Comparison of ENCODE assay signal across 8 cellular contexts in the genomic region with DNA sequence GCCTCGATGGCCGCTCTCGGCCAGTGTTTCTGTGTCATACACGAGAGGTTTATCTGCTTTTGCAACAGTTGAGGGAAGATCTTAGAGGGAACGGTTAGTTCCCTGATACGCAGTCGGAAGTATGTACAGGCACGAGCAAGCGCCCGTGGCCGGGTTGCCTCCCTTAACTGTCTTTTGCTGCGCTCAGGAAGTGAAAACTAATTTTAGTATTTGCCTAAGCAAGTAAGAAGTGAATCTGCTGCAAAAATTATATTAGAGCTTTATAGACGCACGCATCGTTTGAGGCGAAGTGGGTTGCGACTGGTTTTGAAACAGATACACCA. TPM values are rescaled to one million over a fixed set of nuclear protein-coding genes. Genes with fewer than 3 reads are reported as not detected.
DNase-seq lines count a peak whose midpoint lies in the region; ATAC-seq and TF ChIP-seq lines count a peak whose summit lies in the region.

No MANE protein-coding gene starts in this region.

- no peaks in the 10 kb centered on the region for H3K9me3 ChIP-seq in Caco-2

- peak overlapping the region; percentile 70 for H3K4me3 Mint-ChIP-seq in Caco-2 (ENCODE audit: unreplicated experiment)
- peak overlapping the region; percentile 79 to 91 (median 88) for H3K4me3 Mint-ChIP-seq in naive thymus-derived CD8-positive, alpha-beta T cell

- no peak overlapping the region for H3K27ac Mint-ChIP-seq in Caco-2 (ENCODE audit: unreplicated experiment)
- peak overlapping the region in 9 of 10 donors; percentile 87 to 96 (median 92) for H3K27ac Mint-ChIP-seq in naive thymus-derived CD8-positive, alpha-beta T cell

- peaks cover 10% of the 10 kb centered on the region; the same call in 1 of the 2 replicates for H3K4me1 ChIP-seq in Caco-2

- ATAC-seq in GM21367 (IDR thresholded peaks at IDR 0.05; ENCODE audit: unreplicated experiment) (peak; percentile 13), HG03571 (IDR thresholded peaks at IDR 0.05; ENCODE audit: unreplicated experiment) (peak; percentile 32)
- ATAC-seq in naive thymus-derived CD8-positive, alpha-beta T cell = peak; percentile 41 to 46

- DNase-seq in Caco-2 (no peak), erythroblast (lab: John Stamatoyannopoulos, UW) (peak; percentile 60 to 67), NCI-H1930 (lab: John Stamatoyannopoulos, UW) (no peak), GDM1 (lab: John Stamatoyannopoulos, UW) (no peak)
- DNase-seq in naive thymus-derived CD8-positive, alpha-beta T cell = peak in 9 of 10 donors; percentile 21 to 72 (median 36)

- CTCF ChIA-PET in Caco-2 (lab: Charles Lee) = no interaction called here

- H3K27me3 ChIP-seq in Caco-2 (replicated peaks; ENCODE audit: control insufficient read depth, insufficient read depth, low read length) = no peaks in the 10 kb centered on the region

- peak; percentile 1 for TF ChIP-seq POLR2A in erythroblast (IDR thresholded peaks at IDR 0.05; ENCODE audit: low read length)

- POLR2A ChIA-PET in Caco-2 (lab: Charles Lee) = interaction anchor here (0.5 kb wide), 1 partner anchor 630 kb away, joined by 11 read pairs; no protein-coding TSS in a partner anchor
- POLR2A ChIA-PET in naive thymus-derived CD8-positive, alpha-beta T cell (lab: Charles Lee) = interaction anchor here (0.6 to 4.1 kb wide), 5 partner anchors 10 to 630 kb away, joined by 3 to 37 read pairs (median 3); no protein-coding TSS in a partner anchor

- TF ChIP-seq CTCF in Caco-2 (IDR thresholded peaks at IDR 0.05; ENCODE audit: insufficient read depth in 1 of 2, low read depth in 1 of 2, low read length in 1 of 2, severe bottlenecking in 1 of 2, unreplicated experiment in 1 of 2) (no peak), WI38 (IDR thresholded peaks at IDR 0.05; ENCODE audit: low read depth, low read length) (no peak)

- H3K36me3 Mint-ChIP-seq in Caco-2 (ENCODE audit: insufficient read depth, unreplicated experiment) = no peaks in the 10 kb centered on the region
- no peaks in the 10 kb centered on the region for H3K36me3 Mint-ChIP-seq in naive thymus-derived CD8-positive, alpha-beta T cell

- no peaks in the 10 kb centered on the region for H3K36me3 ChIP-seq in Caco-2 (ENCODE audit: control insufficient read depth, insufficient read depth, low read length)

- H3K9me3 Mint-ChIP-seq in Caco-2 (ENCODE audit: unreplicated experiment) = no peaks in the 10 kb centered on the region
- no peaks in the 10 kb centered on the region for H3K9me3 Mint-ChIP-seq in naive thymus-derived CD8-positive, alpha-beta T cell

- H3K4me1 Mint-ChIP-seq in Caco-2 (ENCODE audit: low read depth, unreplicated experiment) = no peaks in the 10 kb centered on the region
- peaks cover 13 to 53% (median 46%) of the 10 kb centered on the region in 4 donors for H3K4me1 Mint-ChIP-seq in naive thymus-derived CD8-positive, alpha-beta T cell

- H3K27me3 Mint-ChIP-seq in Caco-2 (ENCODE audit: insufficient read depth, unreplicated experiment) = no peaks in the 10 kb centered on the region
- H3K27me3 Mint-ChIP-seq in naive thymus-derived CD8-positive, alpha-beta T cell = no peaks in the 10 kb centered on the region

- intact Hi-C loops in Caco-2 (cut with micrococcal nuclease; ENCODE audit: unreplicated experiment) = no loop called here

- H3K4me3 ChIP-seq in Caco-2 (ENCODE audit: low read depth, low read length) (peak overlapping the region; percentile 75), WI38 (ENCODE audit: low read depth, low read length) (peak overlapping the region; percentile 71)

- BruUV-seq in Caco-2 (replicated peaks; lab: Mats Ljungman, UMichigan) = no TSS peak

RNA-seq across cellular contexts. Expression of gene MTM1, which starts 0.7 kb away (rescaled TPM):
- 9.7 and 10.0 TPM in 2 replicates for total RNA-seq in Caco-2 (2022)
- total RNA-seq in naive thymus-derived CD8-positive, alpha-beta T cell = 10 to 100 TPM; 25.8 to 31.7 TPM
- 10 to 100 TPM; 12.7 to 13.4 (median 13.2) TPM for polyA plus RNA-seq in naive thymus-derived CD8-positive, alpha-beta T cell

Comparison
In these comparisons a context has a peak if more than half of its experiments do, and no peak if none do; other contexts are left out.
1. DNase-seq: peak in erythroblast (2 of 2) and naive thymus-derived CD8-positive, alpha-beta T cell (9 of 10); none in Caco-2 (0 of 2), NCI-H1930 (0 of 2) and GDM1 (single experiment).
2. Peak in every context shown above with its lines, with median percentiles within 50 percentile points of each other: ATAC-seq.